16 cellular contexts compared by ENCODE assay signal in genomic region chr12:77954156-77954555, GRCh38.
DNase-seq lines count a peak whose midpoint lies in the region; ATAC-seq, FAIRE-seq and TF ChIP-seq lines count a peak whose summit lies in the region.
"Had no signal": no experiment of that assay in that cellular context is flagged by ENCODE, and none has a peak within 500 bp of the region (broad histone marks: within the 10 kb centered on the region; RNA-seq: fewer than 3 reads in every experiment).

No MANE protein-coding gene starts in this region.

- POLR2A ChIA-PET in OCI-LY7 (lab: Charles Lee) = interaction anchor here (0.9 kb wide), 1 partner anchor 8 kb away, joined by 3 read pairs; no protein-coding TSS in a partner anchor
- POLR2A ChIA-PET in activated CD8-positive, alpha-beta T cell treated with anti-CD3 and anti-CD28 coated beads, Interleukin-2, amount 10 ng/mL, durations not matched to agents 7 days and 5 days (lab: Charles Lee) = no interaction called here

- no peaks in the 10 kb centered on the region for H4K20me1 ChIP-seq in OCI-LY7 (ENCODE audit: insufficient read depth, low read length)
- H4K20me1 ChIP-seq in smooth muscle cell (ENCODE audit: low read depth) = no peaks in the 10 kb centered on the region
- H4K20me1 ChIP-seq: BLaER1 had no signal

- H3K27ac ChIP-seq in OCI-LY7 (ENCODE audit: low read depth, low read length, poor library complexity, severe bottlenecking) (no peak overlapping the region), smooth muscle cell (ENCODE audit: low read depth) (peak overlapping the region; percentile 24)
- H3K27ac ChIP-seq: BLaER1 had no signal

- H3K4me3 Mint-ChIP-seq in activated CD8-positive, alpha-beta T cell treated with anti-CD3 and anti-CD28 coated beads, Interleukin-2, amount 10 ng/mL, durations not matched to agents 7 days and 5 days = no peak overlapping the region

- in situ Hi-C loops in G401 (cut with HindIII; ENCODE audit: low sequenced_read_pairs) = no loop called here

- no peaks in the 10 kb centered on the region for H3K27me3 ChIP-seq in smooth muscle cell (ENCODE audit: low read depth)
- H3K27me3 ChIP-seq: BLaER1 had no signal

- peak overlapping the region; percentile 18; the same call in 1 of the 2 replicates for H2AFZ ChIP-seq in OCI-LY7 (ENCODE audit: low read length)
- no peak overlapping the region for H2AFZ ChIP-seq in smooth muscle cell (ENCODE audit: low read depth)

- H3K36me3 ChIP-seq in OCI-LY7 (ENCODE audit: insufficient read depth, low read length) (no peaks in the 10 kb centered on the region), smooth muscle cell (ENCODE audit: low read depth) (no peaks in the 10 kb centered on the region)
- H3K36me3 ChIP-seq: BLaER1, HAP-1 had no signal

- no peaks in the 10 kb centered on the region for H3F3A ChIP-seq in smooth muscle cell (ENCODE audit: low read depth)

- no peak overlapping the region for H3K4me2 ChIP-seq in OCI-LY7 (ENCODE audit: low read length)
- no peak overlapping the region for H3K4me2 ChIP-seq in smooth muscle cell
- H3K4me2 ChIP-seq: BLaER1 had no signal

- H3K4me1 Mint-ChIP-seq in activated CD8-positive, alpha-beta T cell treated with anti-CD3 and anti-CD28 coated beads, Interleukin-2, amount 10 ng/mL, durations not matched to agents 7 days and 5 days (ENCODE audit: low read depth) = no peaks in the 10 kb centered on the region

- no peaks in the 10 kb centered on the region for H3K27me3 Mint-ChIP-seq in activated CD8-positive, alpha-beta T cell treated with anti-CD3 and anti-CD28 coated beads, Interleukin-2, amount 10 ng/mL, durations not matched to agents 7 days and 5 days (ENCODE audit: low read depth)

- 64% methylated on average over 1 of the region's 1 CpG for WGBS in smooth muscle cell (ENCODE audit: low lambda C conversion rate)

- intact Hi-C loops in OCI-LY7 (cut with micrococcal nuclease; ENCODE audit: unreplicated experiment) = no loop called here

- TF ChIP-seq CTCF in OCI-LY7 (conservative IDR thresholded peaks at IDR 0.05; ENCODE audit: low read length) (no peak), smooth muscle cell (IDR thresholded peaks at IDR 0.05; ENCODE audit: borderline replicate concordance, insufficient read depth, poor library complexity, severe bottlenecking) (no peak)

- BruUV-seq in OCI-LY7 (replicated peaks; lab: Mats Ljungman, UMichigan) = no TSS peak

- no peak overlapping the region for H3K9ac ChIP-seq in smooth muscle cell (ENCODE audit: low read depth)
- H3K9ac ChIP-seq: BLaER1 had no signal

- H3K4me3 ChIP-seq in OCI-LY7 (ENCODE audit: low read depth, low read length, poor library complexity, severe bottlenecking) = no peak overlapping the region
- H3K4me3 ChIP-seq in smooth muscle cell = no peak overlapping the region
- H3K4me3 ChIP-seq: BLaER1, GM12878, HAP-1, K562 had no signal

- H3K27ac Mint-ChIP-seq in activated CD8-positive, alpha-beta T cell treated with anti-CD3 and anti-CD28 coated beads, Interleukin-2, amount 10 ng/mL, durations not matched to agents 7 days and 5 days = no peak overlapping the region

- peaks cover 4% of the 10 kb centered on the region for H3K9me3 Mint-ChIP-seq in activated CD8-positive, alpha-beta T cell treated with anti-CD3 and anti-CD28 coated beads, Interleukin-2, amount 10 ng/mL, durations not matched to agents 7 days and 5 days (ENCODE audit: insufficient read depth)

- ATAC-seq in GM18519 (IDR thresholded peaks at IDR 0.05; ENCODE audit: low FRiP score, unreplicated experiment) = no peak
- ATAC-seq in activated CD8-positive, alpha-beta T cell treated with anti-CD3 and anti-CD28 coated beads, Interleukin-2, amount 10 ng/mL, durations not matched to agents 7 days and 5 days = no peak
- ATAC-seq: GM12878, K562 had no signal

- peak; percentile 66 for FAIRE-seq in H54 (lab: Jason Lieb, UNC)
- FAIRE-seq: GM12878, GM18507, HTR-8/SVneo, K562 had no signal

- no peaks in the 10 kb centered on the region for H3K9me2 ChIP-seq in OCI-LY7 (ENCODE audit: insufficient read depth, low read length)

- H3K4me1 ChIP-seq in OCI-LY7 (ENCODE audit: insufficient read depth, low read length, poor library complexity, severe bottlenecking) (no peaks in the 10 kb centered on the region), smooth muscle cell (ENCODE audit: low read depth) (peaks cover 3% of the 10 kb centered on the region)
- H3K4me1 ChIP-seq: BLaER1 had no signal

- no peak for DNase-seq in H54 (ENCODE audit: insufficient read length, low spot score)
- no peak for DNase-seq in OCI-LY7 (ENCODE audit: low spot score)
- DNase-seq in fibroblast of gingiva (ENCODE audit: low read depth) = peak; percentile 33
- DNase-seq in smooth muscle cell (lab: John Stamatoyannopoulos, UW; ENCODE audit: unreplicated experiment) = no peak
- no peak for DNase-seq in activated CD8-positive, alpha-beta T cell treated with anti-CD3 and anti-CD28 coated beads, Interleukin-2, amount 10 ng/mL, durations not matched to agents 7 days and 5 days
- DNase-seq in G401 (ENCODE audit: low spot score) = no peak
- DNase-seq: DMS153, NCI-H146, NCI-H510A had no signal

- H3K9me3 ChIP-seq in OCI-LY7 (ENCODE audit: low read length) (no peaks in the 10 kb centered on the region), smooth muscle cell (replicated peaks; ENCODE audit: low read depth) (no peaks in the 10 kb centered on the region)
- H3K9me3 ChIP-seq: BLaER1, HAP-1 had no signal

- no peaks in the 10 kb centered on the region for H3K36me3 Mint-ChIP-seq in activated CD8-positive, alpha-beta T cell treated with anti-CD3 and anti-CD28 coated beads, Interleukin-2, amount 10 ng/mL, durations not matched to agents 7 days and 5 days (ENCODE audit: low read depth)

- CTCF ChIA-PET in OCI-LY7 (lab: Charles Lee; ENCODE audit: unreplicated experiment) = no interaction called here
- CTCF ChIA-PET in activated CD8-positive, alpha-beta T cell treated with anti-CD3 and anti-CD28 coated beads, Interleukin-2, amount 10 ng/mL, durations not matched to agents 7 days and 5 days (lab: Charles Lee) = no interaction called here

- H3K79me2 ChIP-seq in OCI-LY7 (ENCODE audit: insufficient read depth, low read depth, low read length) (no peaks in the 10 kb centered on the region), smooth muscle cell (ENCODE audit: low read depth) (no peaks in the 10 kb centered on the region)

- no peak for TF ChIP-seq POLR2A in H54 (IDR thresholded peaks at IDR 0.05; ENCODE audit: low read depth, low read length)
